Comparison of ENCODE assay signal across 26 cellular contexts in the genomic region with DNA sequence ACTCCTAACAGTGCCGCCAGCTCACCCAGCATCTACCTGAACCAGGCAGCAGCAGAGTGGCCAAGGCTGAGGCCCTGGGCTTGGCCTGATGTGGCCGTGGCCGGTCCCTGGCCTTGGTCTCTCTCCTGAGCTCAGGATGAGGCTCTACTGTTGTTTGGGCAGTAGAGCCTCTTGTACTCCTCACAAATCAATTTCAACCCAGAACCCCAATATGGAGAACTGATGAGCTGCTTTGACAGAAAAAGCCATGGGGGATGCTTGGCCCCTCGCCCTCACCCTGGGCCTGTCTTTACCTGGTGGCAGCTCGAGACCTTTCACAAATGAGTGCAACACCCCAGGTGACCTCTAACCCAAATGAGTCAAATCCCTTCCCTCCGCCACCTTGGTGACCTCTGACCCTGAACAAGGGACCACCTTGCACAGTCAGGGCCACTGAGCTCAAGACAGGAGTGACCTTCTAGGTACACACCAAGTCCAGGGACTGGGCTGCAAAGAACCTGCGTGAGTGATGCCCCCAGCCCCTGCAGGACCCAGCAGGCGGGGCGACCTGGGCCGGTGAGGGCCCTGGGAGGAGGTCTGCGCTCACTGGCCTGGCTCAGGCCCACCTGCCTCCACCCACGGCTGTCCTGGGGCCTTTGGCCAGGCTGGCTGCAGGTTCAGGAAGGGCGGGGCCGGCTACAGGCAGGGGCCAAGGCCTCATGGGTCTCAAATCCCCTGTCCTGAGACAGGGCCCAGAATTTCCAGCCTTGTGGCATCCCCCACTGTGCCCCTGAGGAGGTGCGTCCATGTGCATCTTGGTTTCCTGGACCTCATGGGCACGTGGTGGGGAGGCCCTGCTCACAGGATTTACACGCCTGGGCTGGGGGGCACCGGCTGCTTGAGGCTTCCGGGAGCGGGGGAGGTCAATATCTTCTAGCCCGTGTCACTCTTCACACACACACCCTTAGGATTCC. TPM values are rescaled to one million over a fixed set of nuclear protein-coding genes. Genes with fewer than 3 reads are reported as not detected.
DNase-seq lines count a peak whose midpoint lies in the region; ATAC-seq, FAIRE-seq and TF ChIP-seq lines count a peak whose summit lies in the region.
"Had no signal": no experiment of that assay in that cellular context is flagged by ENCODE, and none has a peak within 500 bp of the region (broad histone marks: within the 10 kb centered on the region; RNA-seq: fewer than 3 reads in every experiment).

No MANE protein-coding gene starts in this region.

- POLR2A ChIA-PET in RWPE1 (lab: Yijun Ruan, JAX; ENCODE audit: low non-redundant PET) (no interaction called here), HepG2 (lab: Yijun Ruan, JAX) (no interaction called here)

- no peaks in the 10 kb centered on the region for H3K79me2 ChIP-seq in HepG2 (ENCODE audit: insufficient read depth, low read length)

- WGBS in HepG2 (ENCODE audit: low lambda C conversion rate): 94% methylated on average over 19 of the region's 21 CpGs

- H3K4me1 ChIP-seq in BLaER1 treated with 17β-estradiol and CSF1 and Interleukin-3, amounts not matched to agents 10 nM and 100 nM: peaks cover 18 to 34% (median 29%) of the 10 kb centered on the region in 10 experiments
- no peaks in the 10 kb centered on the region for H3K4me1 ChIP-seq in HepG2 (ENCODE audit: insufficient read depth, low read length)

- H3K27ac ChIP-seq in BLaER1 treated with 17β-estradiol and CSF1 and Interleukin-3, amounts not matched to agents 10 nM and 100 nM: peak overlapping the region in 3 of 11 experiments; percentile 1 to 29 (median 28); a peak in 2 of 22 replicates
- H3K27ac ChIP-seq in RWPE1 (peak overlapping the region; percentile 12), HepG2 (ENCODE audit: extremely low read length, insufficient read depth, low read length) (no peak overlapping the region)
- H3K27ac ChIP-seq: C4-2B, SK-N-MC, skin epidermis had no signal

- intact Hi-C loops in HepG2 (cut with micrococcal nuclease; ENCODE audit: unreplicated experiment) (no loop called here), sciatic nerve (cut with DNase I) (loop anchor here (10.0 kb wide), 1 partner anchor 166 kb away; a partner anchor contains a TSS)

- CTCF ChIA-PET in RWPE1 (lab: Yijun Ruan, JAX) (interaction anchor here (0.6 kb wide), 1 partner anchor 193 kb away, joined by 3 read pairs; no protein-coding TSS in a partner anchor), HepG2 (lab: Yijun Ruan, JAX; ENCODE audit: low intra/inter-chr PET ratio, low total read pairs) (no interaction called here)

- no peak overlapping the region for H2AFZ ChIP-seq in HepG2 (ENCODE audit: low read length)

- peak overlapping the region; percentile 44 to 82 (median 61) for H3K4me2 ChIP-seq in BLaER1 treated with 17β-estradiol and CSF1 and Interleukin-3, amounts not matched to agents 10 nM and 100 nM
- no peak overlapping the region for H3K4me2 ChIP-seq in HepG2 (ENCODE audit: low read depth, low read length)

- TF ChIP-seq RAD21 in HepG2 (CRISPR knock-in tag; IDR thresholded peaks at IDR 0.05): no peak

- DNase-seq in RWPE1 (ENCODE audit: low spot score): no peak
- no peak for DNase-seq in HepG2 (ENCODE audit: low spot score)
- peak; percentile 51 for DNase-seq in sciatic nerve (ENCODE audit: low spot score)
- DNase-seq in SKM-1 treated with dmso at 0.1 percent for 144 hours (lab: John Stamatoyannopoulos, UW; ENCODE audit: unreplicated experiment): no peak
- no peak for DNase-seq in epidermal melanocyte (ENCODE audit: insufficient read length, low spot score)
- DNase-seq: activated CD4-positive, alpha-beta T cell treated with anti-CD3 and anti-CD28 coated beads for 4 hours; activated naive CD4-positive, alpha-beta T cell treated with anti-CD3 and anti-CD28 coated beads for 36 hours; activated T-cell treated with anti-CD3 and anti-CD28 coated beads, Interleukin-2, amount 50 U/mL, for 48 hours; Calu3; DMS79 treated with DMSO at 0.1 percent for 48 hours; effector memory CD4-positive, alpha-beta T cell; foreskin fibroblast; Kasumi-1; NCI-H146; NCI-H2107; NCI-H446; NCI-H82; stimulated activated CD8-positive, alpha-beta memory T cell treated with anti-CD3 and anti-CD28 coated beads, Interleukin-4, amount 100 ng/mL, for 48 hours; trophoblast cell had no signal

- no peaks in the 10 kb centered on the region for H3K9me3 ChIP-seq in BLaER1 treated with 17β-estradiol and CSF1 and Interleukin-3, amounts not matched to agents 10 nM and 100 nM (replicated peaks in 1 of 11)
- no peaks in the 10 kb centered on the region for H3K9me3 ChIP-seq in HepG2 (ENCODE audit: low read length)

- no peak for TF ChIP-seq CTCF in RWPE1 (conservative IDR thresholded peaks at IDR 0.05; ENCODE audit: low read depth)
- TF ChIP-seq CTCF in HepG2 (CRISPR knock-in tag; IDR thresholded peaks at IDR 0.05): no peak

- H3K4me3 ChIP-seq in BLaER1 treated with 17β-estradiol and CSF1 and Interleukin-3, amounts not matched to agents 10 nM and 100 nM: no peak overlapping the region
- H3K4me3 ChIP-seq in HepG2 (replicated peaks in 1 of 3; ENCODE audit: insufficient read depth in 1 of 3, low read depth in 2 of 3, low read length in 3 of 3): no peak overlapping the region
- H3K4me3 ChIP-seq: lung, SK-N-MC, skin epidermis had no signal

- H3K36me3 ChIP-seq in BLaER1 treated with 17β-estradiol and CSF1 and Interleukin-3, amounts not matched to agents 10 nM and 100 nM: peaks cover 0 to 19% (median under 1%) of the 10 kb centered on the region in 11 experiments; a peak in 7 of 22 replicates
- H3K36me3 ChIP-seq in HepG2 (replicated peaks in 1 of 2; ENCODE audit: control insufficient read depth in 1 of 2, insufficient read depth in 2 of 2, low read length in 2 of 2): peaks cover 50 to 71% of the 10 kb centered on the region in 2 experiments

- peak overlapping the region in 3 of 11 experiments; percentile 37 to 50 (median 45); a peak in 3 of 22 replicates for H3K9ac ChIP-seq in BLaER1 treated with 17β-estradiol and CSF1 and Interleukin-3, amounts not matched to agents 10 nM and 100 nM
- no peak overlapping the region for H3K9ac ChIP-seq in HepG2 (ENCODE audit: insufficient read depth, low read depth, low read length)

- in situ Hi-C loops in HepG2 (cut with HindIII; ENCODE audit: extremely low pct_ligation_motif_present, low pct_unique_long_range_greater_than_20kb): loop anchor here (25.0 kb wide), 1 partner anchor 698 kb away; no protein-coding TSS in a partner anchor

- no TSS peak for BruUV-seq in HepG2 (replicated peaks; lab: Mats Ljungman, UMichigan)

- no peak for ATAC-seq in HepG2
- no peak for ATAC-seq in sciatic nerve
- no peak for ATAC-seq in HG02885 (IDR thresholded peaks at IDR 0.05; ENCODE audit: poor library complexity, unreplicated experiment)
- ATAC-seq: HCT116 had no signal

- no peaks in the 10 kb centered on the region for H3K27me3 ChIP-seq in BLaER1 treated with 17β-estradiol and CSF1 and Interleukin-3, amounts not matched to agents 10 nM and 100 nM
- H3K27me3 ChIP-seq in HepG2 (ENCODE audit: control insufficient read depth in 1 of 2, insufficient read depth in 2 of 2, low read length in 2 of 2): no peaks in the 10 kb centered on the region

- no peak for TF ChIP-seq POLR2A in HepG2 (IDR thresholded peaks at IDR 0.05; ENCODE audit: insufficient read depth in 1 of 2, low read depth in 2 of 2, low read length in 2 of 2)

- FAIRE-seq in HepG2 (lab: Jason Lieb, UNC): no peak

- peaks cover 0 to 20% (median 6%) of the 10 kb centered on the region in 11 experiments; a peak in 10 of 22 replicates for H4K20me1 ChIP-seq in BLaER1 treated with 17β-estradiol and CSF1 and Interleukin-3, amounts not matched to agents 10 nM and 100 nM
- no peaks in the 10 kb centered on the region for H4K20me1 ChIP-seq in HepG2 (ENCODE audit: insufficient read depth, low read length)

- TF ChIP-seq EP300 in HepG2 (IDR thresholded peaks at IDR 0.05; ENCODE audit: low read depth in 2 of 2, low read length in 2 of 2) (no peak), HepG2 (CRISPR knock-in tag; IDR thresholded peaks at IDR 0.05; ENCODE audit: borderline replicate concordance) (no peak)

RNA-seq across cellular contexts. Expression of a gene that starts 30.2 kb away (rescaled TPM):
- total RNA-seq in HepG2 (2016; rRNA removed; fragmentation: Illumina TruSeq; extraction: Trizol): 24.5 and 32.8 TPM in 2 replicates
- total RNA-seq in HepG2 (2016; cell fraction: cytosol; rRNA removed; fragmentation: Illumina TruSeq; extraction: Trizol; ENCODE audit: low read depth): 43.3 and 56.1 TPM in 2 replicates
- 26.0 and 30.5 TPM in 2 replicates for total RNA-seq in HepG2 (2016; cell fraction: insoluble cytoplasmic fraction; rRNA removed; fragmentation: Illumina TruSeq; extraction: Trizol)
- total RNA-seq in HepG2 (2016; cell fraction: membrane; rRNA removed; fragmentation: Illumina TruSeq; extraction: Trizol): 33.3 and 46.1 TPM in 2 replicates
- 22.5 and 24.0 TPM in 2 replicates for total RNA-seq in HepG2 (2016; cell fraction: nucleus; rRNA removed; fragmentation: Illumina TruSeq; extraction: Trizol)
- polyA plus RNA-seq in HepG2 (2011; rRNA removed): 28.5 and 32.8 TPM in 2 replicates
- 24.5 and 48.7 TPM in 2 replicates for polyA plus RNA-seq in HepG2 (2011; cell fraction: cytosol; rRNA removed)
- polyA plus RNA-seq in HepG2 (2011; cell fraction: nucleus; rRNA removed): 39.7 and 47.3 TPM in 2 replicates
- polyA plus RNA-seq in HepG2 (2012): 24.7 TPM in 2 replicates
- 40.0 and 56.6 TPM in 2 replicates for polyA plus RNA-seq in HepG2 (2016; cell fraction: cytosol; fragmentation: Illumina TruSeq; extraction: Trizol; ENCODE audit: low read depth)
- 25.9 and 30.2 TPM in 2 replicates for polyA plus RNA-seq in HepG2 (2016; cell fraction: insoluble cytoplasmic fraction; fragmentation: Illumina TruSeq; extraction: Trizol; ENCODE audit: low read depth)
- polyA plus RNA-seq in HepG2 (2016; cell fraction: membrane; fragmentation: Illumina TruSeq; extraction: Trizol; ENCODE audit: low read depth): 27.5 and 37.6 TPM in 2 replicates
- 36.5 and 39.2 TPM in 2 replicates for polyA plus RNA-seq in HepG2 (2016; cell fraction: nucleus; fragmentation: Illumina TruSeq; extraction: Trizol; ENCODE audit: insufficient read depth, low read depth)
- 28.6 and 43.2 TPM in 2 replicates for polyA minus RNA-seq in HepG2 (2011; rRNA and poly(A)+ RNA removed; ENCODE audit: low replicate concordance)
- 12.1 and 14.2 TPM in 2 replicates for polyA minus RNA-seq in HepG2 (2011; cell fraction: cytosol; rRNA and poly(A)+ RNA removed)
- polyA minus RNA-seq in HepG2 (2011; cell fraction: nucleus; rRNA and poly(A)+ RNA removed): 23.0 and 28.2 TPM in 2 replicates
- total RNA-seq in sciatic nerve: 21.2 TPM
